In genomic region chr22:19480789-19481188, GRCh38 we compare ENCODE assay signal across 11 cellular contexts. TPM values are rescaled to one million over a fixed set of nuclear protein-coding genes. Genes with fewer than 3 reads are reported as not detected.
DNase-seq lines count a peak whose midpoint lies in the region; ATAC-seq and TF ChIP-seq lines count a peak whose summit lies in the region.
"Had no signal": no experiment of that assay in that cellular context is flagged by ENCODE, and none has a peak within 500 bp of the region (broad histone marks: within the 10 kb centered on the region; RNA-seq: fewer than 3 reads in every experiment).

No MANE protein-coding gene starts in this region.

- peaks cover 3% of the 10 kb centered on the region; the same call in 1 of the 2 replicates for H3K9me1 ChIP-seq in IMR-90 (ENCODE audit: insufficient read depth, low read length)

- no peak overlapping the region for H3K56ac ChIP-seq in IMR-90 (ENCODE audit: extremely low read depth, insufficient read depth, low read length)

- no peak for TF ChIP-seq POLR2A in IMR-90 (IDR thresholded peaks at IDR 0.05; ENCODE audit: low read depth, low read length)

- no peak overlapping the region for H4K8ac ChIP-seq in IMR-90 (ENCODE audit: low read depth in 2 of 2, low read length in 2 of 2)

- H4K20me1 ChIP-seq in IMR-90 (ENCODE audit: insufficient read depth, low read length), result peaks cover 15% of the 10 kb centered on the region

- H2BK15ac ChIP-seq in IMR-90 (ENCODE audit: low read depth, low read length), result no peak overlapping the region

- no peak overlapping the region for H3K18ac ChIP-seq in IMR-90 (ENCODE audit: low read depth, low read length)

- H4K91ac ChIP-seq in IMR-90 (ENCODE audit: insufficient read depth, low read depth, low read length), result no peak overlapping the region

- H3K23ac ChIP-seq in IMR-90 (ENCODE audit: low read depth, low read length), result no peak overlapping the region

- TF ChIP-seq CTCF in Caco-2 (IDR thresholded peaks at IDR 0.05; ENCODE audit: insufficient read depth in 1 of 2, low read depth in 1 of 2, low read length in 1 of 2, severe bottlenecking in 1 of 2, unreplicated experiment in 1 of 2) (no peak), IMR-90 (conservative IDR thresholded peaks at IDR 0.05; ENCODE audit: low read depth, low read length) (no peak), mesothelial cell of epicardium (IDR thresholded peaks at IDR 0.05; ENCODE audit: unreplicated experiment) (no peak)

- H3K36me3 Mint-ChIP-seq in Caco-2 (ENCODE audit: insufficient read depth, unreplicated experiment), result peaks cover 57% of the 10 kb centered on the region
- peaks cover 33% of the 10 kb centered on the region for H3K36me3 Mint-ChIP-seq in activated naive CD8-positive, alpha-beta T cell treated with anti-CD3 and anti-CD28 coated beads for 36 hours
- H3K36me3 Mint-ChIP-seq in mesothelial cell of epicardium, result no peaks in the 10 kb centered on the region

- in situ Hi-C loops in IMR-90 (cut with MboI; ENCODE audit: low sequenced_read_pairs), result no loop called here

- H3K4me3 Mint-ChIP-seq in Caco-2 (ENCODE audit: unreplicated experiment), result peak overlapping the region; percentile 95
- peak overlapping the region; percentile 99 for H3K4me3 Mint-ChIP-seq in activated naive CD8-positive, alpha-beta T cell treated with anti-CD3 and anti-CD28 coated beads for 36 hours
- peak overlapping the region; percentile 97 for H3K4me3 Mint-ChIP-seq in mesothelial cell of epicardium

- no peak overlapping the region for H2AFZ ChIP-seq in IMR-90 (replicated peaks; ENCODE audit: low read length, poor library complexity)

- H3K4me1 ChIP-seq in Caco-2 (peaks cover 6% of the 10 kb centered on the region; the same call in 1 of the 2 replicates), IMR-90 (ENCODE audit: control insufficient read depth, insufficient read depth, low read length) (peaks cover 3% of the 10 kb centered on the region)

- H3K9ac ChIP-seq in IMR-90 (ENCODE audit: low read depth, low read length), result no peak overlapping the region

- H3K36me3 ChIP-seq in Caco-2 (ENCODE audit: control insufficient read depth, insufficient read depth, low read length), result 0 out of 2 replicates have a peak, but pooled peaks cover 2% of the 10 kb centered on the region
- peaks cover 3% of the 10 kb centered on the region; the same call in 1 of the 2 replicates for H3K36me3 ChIP-seq in IMR-90 (ENCODE audit: control insufficient read depth, insufficient read depth, low read length)

- H3K27ac ChIP-seq in IMR-90 (ENCODE audit: insufficient read depth, low read length), result no peak overlapping the region

- H2BK5ac ChIP-seq in IMR-90 (ENCODE audit: low read depth, low read length, poor library complexity, severe bottlenecking), result no peak overlapping the region

- H3K27me3 Mint-ChIP-seq in Caco-2 (ENCODE audit: insufficient read depth, unreplicated experiment), result no peaks in the 10 kb centered on the region
- no peaks in the 10 kb centered on the region for H3K27me3 Mint-ChIP-seq in activated naive CD8-positive, alpha-beta T cell treated with anti-CD3 and anti-CD28 coated beads for 36 hours
- H3K27me3 Mint-ChIP-seq in mesothelial cell of epicardium (ENCODE audit: low read depth), result no peaks in the 10 kb centered on the region

- H3K9me3 Mint-ChIP-seq in Caco-2 (ENCODE audit: unreplicated experiment) (no peaks in the 10 kb centered on the region), mesothelial cell of epicardium (no peaks in the 10 kb centered on the region)
- H3K9me3 Mint-ChIP-seq in activated naive CD8-positive, alpha-beta T cell treated with anti-CD3 and anti-CD28 coated beads for 36 hours, result no peaks in the 10 kb centered on the region

- ATAC-seq in IMR-90 (ENCODE audit: low read depth), result no peak

- H2BK120ac ChIP-seq in IMR-90 (ENCODE audit: low read depth, low read length), result no peak overlapping the region

- H3K27ac Mint-ChIP-seq in Caco-2 (ENCODE audit: unreplicated experiment), result peak overlapping the region; percentile 100
- H3K27ac Mint-ChIP-seq in activated naive CD8-positive, alpha-beta T cell treated with anti-CD3 and anti-CD28 coated beads for 36 hours, result peak overlapping the region; percentile 99
- no peak overlapping the region for H3K27ac Mint-ChIP-seq in mesothelial cell of epicardium

- H3K27me3 ChIP-seq in Caco-2 (replicated peaks; ENCODE audit: control insufficient read depth, insufficient read depth, low read length) (no peaks in the 10 kb centered on the region), IMR-90 (ENCODE audit: control insufficient read depth, insufficient read depth, low read length) (no peaks in the 10 kb centered on the region)

- WGBS in IMR-90 (ENCODE audit: extremely low coverage in 2 of 2, insufficient read length in 1 of 2), 2 experiments, result 47% methylated on average over 3 of the region's 10 CpGs; no CpG with 5 or more reads in 1 of the 2 experiments

- H2AK9ac ChIP-seq in IMR-90 (replicated peaks; ENCODE audit: low read depth, low read length, poor library complexity), result no peak overlapping the region

- DNase-seq in Caco-2, result no peak
- DNase-seq in IMR-90, result no peak
- no peak for DNase-seq in activated naive CD8-positive, alpha-beta T cell treated with anti-CD3 and anti-CD28 coated beads for 36 hours
- DNase-seq in mesothelial cell of epicardium (ENCODE audit: low spot score in 2 of 2, unreplicated experiment in 2 of 2), result no peak
- no peak for DNase-seq in NCI-H128 (lab: John Stamatoyannopoulos, UW; ENCODE audit: unreplicated experiment)
- no peak for DNase-seq in stimulated activated CD4-positive, alpha-beta T cell treated with anti-CD3 and anti-CD28 coated beads, Interleukin-4, amount 100 ng/mL, for 1 hour
- no peak for DNase-seq in activated effector memory CD4-positive, alpha-beta T cell treated with Interleukin-2 at 50 U/mL for 16 hours
- no peak for DNase-seq in NCI-H774 (lab: John Stamatoyannopoulos, UW)
- DNase-seq: GF-D8, NCI-H1694 treated with DMSO at 0.1 percent for 48 hours, SW 1271 had no signal

- no peak overlapping the region for H2AK5ac ChIP-seq in IMR-90 (ENCODE audit: low read depth, low read length)

- H3K4me3 ChIP-seq in Caco-2 (ENCODE audit: low read depth, low read length), result peak overlapping the region; percentile 96
- H3K4me3 ChIP-seq in IMR-90 (ENCODE audit: insufficient read depth, low read depth, low read length), result no peak overlapping the region

- H3K79me1 ChIP-seq in IMR-90 (ENCODE audit: low read depth in 1 of 2, low read length in 2 of 2), result peaks cover 17 to 45% of the 10 kb centered on the region in 2 experiments; a peak in 3 of 4 replicates

- no peak overlapping the region for H2BK20ac ChIP-seq in IMR-90 (ENCODE audit: low read depth, low read length)

- POLR2A ChIA-PET in Caco-2 (lab: Charles Lee), result no interaction called here
- POLR2A ChIA-PET in IMR-90 (lab: Charles Lee; ENCODE audit: unreplicated experiment), result no interaction called here

- dilution Hi-C loops in IMR-90 (cut with HindIII; ENCODE audit: low sequenced_read_pairs, unreplicated experiment), result no loop called here

- intact Hi-C loops in Caco-2 (cut with micrococcal nuclease; ENCODE audit: unreplicated experiment) (no loop called here), IMR-90 (cut with micrococcal nuclease) (no loop called here)

- H3K4me1 Mint-ChIP-seq in Caco-2 (ENCODE audit: low read depth, unreplicated experiment) (peaks cover 23% of the 10 kb centered on the region), mesothelial cell of epicardium (peaks cover 28% of the 10 kb centered on the region)
- peaks cover 21% of the 10 kb centered on the region for H3K4me1 Mint-ChIP-seq in activated naive CD8-positive, alpha-beta T cell treated with anti-CD3 and anti-CD28 coated beads for 36 hours

- TF ChIP-seq RAD21 in IMR-90 (IDR thresholded peaks at IDR 0.05; ENCODE audit: low read length), result no peak

- peak overlapping the region; percentile 5; the same call in 1 of the 2 replicates for H3K4me2 ChIP-seq in IMR-90 (ENCODE audit: low read depth, low read length)

- no peak overlapping the region for H4K5ac ChIP-seq in IMR-90 (ENCODE audit: low read depth, low read length)

- no peak overlapping the region for H3K4ac ChIP-seq in IMR-90 (ENCODE audit: low read depth, low read length)

- H3K9me3 ChIP-seq in Caco-2, result no peaks in the 10 kb centered on the region
- no peaks in the 10 kb centered on the region for H3K9me3 ChIP-seq in IMR-90 (ENCODE audit: control insufficient read depth, insufficient read depth, low read length)

- no peak overlapping the region for H3K14ac ChIP-seq in IMR-90 (replicated peaks; ENCODE audit: low read depth, low read length)

- CTCF ChIA-PET in Caco-2 (lab: Charles Lee) (no interaction called here), IMR-90 (lab: Yijun Ruan, JAX) (no interaction called here)

- no TSS peak for BruUV-seq in Caco-2 (replicated peaks; lab: Mats Ljungman, UMichigan)
- BruUV-seq in IMR-90 (replicated peaks; lab: Mats Ljungman, UMichigan), result no TSS peak

RNA-seq across cellular contexts. Expression of gene CDC45, which starts 1.1 kb away (rescaled TPM):
- total RNA-seq in Caco-2 (2022), result 41.7 and 44.6 TPM in 2 replicates
- total RNA-seq in IMR-90 (2012; rRNA removed), result 37.5 and 44.6 TPM in 2 replicates
- 20.0 and 22.7 TPM in 2 replicates for polyA plus RNA-seq in IMR-90 (2012; rRNA removed)
- polyA plus RNA-seq in IMR-90 (2012; cell fraction: cytosol; rRNA removed), result 7.7 and 9.1 TPM in 2 replicates
- 24.8 and 25.7 TPM in 2 replicates for polyA plus RNA-seq in IMR-90 (2012; cell fraction: nucleus; rRNA removed; ENCODE audit: low replicate concordance)
- total RNA-seq in activated naive CD8-positive, alpha-beta T cell treated with anti-CD3 and anti-CD28 coated beads for 36 hours, result 100 to 1,000 TPM; 110 to 114 TPM
- 12.2 to 15.3 TPM (median 12.5 TPM) in 3 replicates for total RNA-seq in mesothelial cell of epicardium

RNA-seq across cellular contexts. Expression of gene UFD1, which starts 1.8 kb away (rescaled TPM):
- total RNA-seq in Caco-2 (2022), result 102 and 108 TPM in 2 replicates
- total RNA-seq in IMR-90 (2012; rRNA removed), result 138 and 152 TPM in 2 replicates
- polyA plus RNA-seq in IMR-90 (2012; rRNA removed), result 149 and 153 TPM in 2 replicates
- polyA plus RNA-seq in IMR-90 (2012; cell fraction: cytosol; rRNA removed), result 92.0 and 129 TPM in 2 replicates
- polyA plus RNA-seq in IMR-90 (2012; cell fraction: nucleus; rRNA removed; ENCODE audit: low replicate concordance), result 67.8 and 81.3 TPM in 2 replicates
- total RNA-seq in activated naive CD8-positive, alpha-beta T cell treated with anti-CD3 and anti-CD28 coated beads for 36 hours, result 10 to 100 TPM; 71.1 to 79.3 TPM
- total RNA-seq in mesothelial cell of epicardium, result 38.8 to 45.0 TPM (median 43.2 TPM) in 3 replicates

RNA-seq across cellular contexts. Expression of gene C22orf39, which starts 33.3 kb away (rescaled TPM):
- 30.7 and 36.1 TPM in 2 replicates for total RNA-seq in Caco-2 (2022)
- 8.2 and 9.2 TPM in 2 replicates for total RNA-seq in IMR-90 (2012; rRNA removed)
- 8.9 and 10.2 TPM in 2 replicates for polyA plus RNA-seq in IMR-90 (2012; rRNA removed)
- 11.9 and 14.7 TPM in 2 replicates for polyA plus RNA-seq in IMR-90 (2012; cell fraction: cytosol; rRNA removed)
- 7.8 and 8.0 TPM in 2 replicates for polyA plus RNA-seq in IMR-90 (2012; cell fraction: nucleus; rRNA removed; ENCODE audit: low replicate concordance)
- total RNA-seq in activated naive CD8-positive, alpha-beta T cell treated with anti-CD3 and anti-CD28 coated beads for 36 hours, result 10 to 100 TPM; 21.7 to 23.6 TPM
- 33.4 to 36.8 TPM (median 34.0 TPM) in 3 replicates for total RNA-seq in mesothelial cell of epicardium

RNA-seq across cellular contexts. Expression of gene CLDN5, which starts 43.4 kb away (rescaled TPM):
- total RNA-seq in Caco-2 (2022), result not detected in 2 replicates
- total RNA-seq in IMR-90 (2012; rRNA removed), result under 0.01 and 0.18 TPM in 2 replicates
- polyA plus RNA-seq in IMR-90 (2012; rRNA removed), result 0.17 and 0.21 TPM in 2 replicates
- 0.35 and 0.71 TPM in 2 replicates for polyA plus RNA-seq in IMR-90 (2012; cell fraction: cytosol; rRNA removed)
- 0.17 TPM in 1 of 2 replicates, not detected in the other for polyA plus RNA-seq in IMR-90 (2012; cell fraction: nucleus; rRNA removed; ENCODE audit: low replicate concordance)
- not detected for total RNA-seq in activated naive CD8-positive, alpha-beta T cell treated with anti-CD3 and anti-CD28 coated beads for 36 hours
- total RNA-seq in mesothelial cell of epicardium, result not detected in 3 replicates

RNA-seq across cellular contexts. Expression of gene MRPL40, which starts 48.4 kb away (rescaled TPM):
- total RNA-seq in Caco-2 (2022) (42.6 and 42.7 TPM in 2 replicates), IMR-90 (2012; rRNA removed) (37.5 and 48.9 TPM in 2 replicates), mesothelial cell of epicardium (17.9 to 21.9 TPM (median 19.1 TPM) in 3 replicates)
- polyA plus RNA-seq in IMR-90 (2012; rRNA removed), result 36.7 and 38.0 TPM in 2 replicates
- 11.3 and 15.3 TPM in 2 replicates for polyA plus RNA-seq in IMR-90 (2012; cell fraction: cytosol; rRNA removed)
- polyA plus RNA-seq in IMR-90 (2012; cell fraction: nucleus; rRNA removed; ENCODE audit: low replicate concordance), result 3.0 and 12.5 TPM in 2 replicates
- 10 to 100 TPM; 47.7 to 48.3 TPM for total RNA-seq in activated naive CD8-positive, alpha-beta T cell treated with anti-CD3 and anti-CD28 coated beads for 36 hours
